13 cellular contexts compared by ENCODE assay signal in genomic region chr7:50145801-50146338, GRCh38. TPM values are rescaled to one million over a fixed set of nuclear protein-coding genes. Genes with fewer than 3 reads are reported as not detected.
DNase-seq lines count a peak whose midpoint lies in the region; ATAC-seq and TF ChIP-seq lines count a peak whose summit lies in the region.
"Had no signal": no experiment of that assay in that cellular context is flagged by ENCODE, and none has a peak within 500 bp of the region (broad histone marks: within the 10 kb centered on the region; RNA-seq: fewer than 3 reads in every experiment).

No MANE protein-coding gene starts in this region.

- peak; percentile 39 for ATAC-seq in GM19043 (IDR thresholded peaks at IDR 0.05; ENCODE audit: low read depth, unreplicated experiment)
- peak; percentile 24 for ATAC-seq in HG02870 (IDR thresholded peaks at IDR 0.05; ENCODE audit: unreplicated experiment)

- H3K27ac ChIP-seq in DOHH2 (ENCODE audit: low read depth, low read length) (peak overlapping the region; percentile 71), OCI-LY7 (ENCODE audit: low read depth, low read length, poor library complexity, severe bottlenecking) (peak overlapping the region; percentile 99), SK-N-SH (ENCODE audit: low read depth in 2 of 2, low read length in 1 of 2) (no peak overlapping the region)
- H3K27ac ChIP-seq: colonic mucosa had no signal

- DNase-seq in OCI-LY7 (ENCODE audit: low spot score) (peak; percentile 82), H7 (no peak), SK-N-SH (no peak), NCI-H524 treated with DMSO at 0.1 percent for 48 hours (lab: John Stamatoyannopoulos, UW) (no peak), MG63 (no peak)
- DNase-seq: AML-193, colonic mucosa, foreskin fibroblast, GF-D8 had no signal

- no TSS peak for BruUV-seq in OCI-LY7 (replicated peaks; lab: Mats Ljungman, UMichigan)

- H3F3A ChIP-seq in DOHH2 (ENCODE audit: control insufficient read depth, insufficient read depth) (peaks cover 30% of the 10 kb centered on the region), SK-N-SH (replicated peaks; ENCODE audit: insufficient read depth) (no peaks in the 10 kb centered on the region)

- WGBS in SK-N-SH (ENCODE audit: low lambda C conversion rate): 8% methylated on average over 2 of the region's 2 CpGs

- H4K20me1 ChIP-seq in DOHH2 (ENCODE audit: control insufficient read depth, insufficient read depth, low read depth, low read length): no peaks in the 10 kb centered on the region
- H4K20me1 ChIP-seq in OCI-LY7 (ENCODE audit: insufficient read depth, low read length): no peaks in the 10 kb centered on the region
- H4K20me1 ChIP-seq in SK-N-SH (ENCODE audit: insufficient read depth): no peaks in the 10 kb centered on the region

- POLR2A ChIA-PET in OCI-LY7 (lab: Charles Lee) (interaction anchor here (0.9 to 12.9 kb wide), 14 partner anchors 9 to 272 kb away, joined by 3 to 293 read pairs (median 4); partner anchors contain the start of gene IKZF1), SK-N-SH (lab: Yijun Ruan, JAX) (no interaction called here)

- intact Hi-C loops in OCI-LY7 (cut with micrococcal nuclease; ENCODE audit: unreplicated experiment): loop anchor here (1.0 to 5.0 kb wide), 2 partner anchors 192 to 206 kb away; no protein-coding TSS in a partner anchor

- H3K36me3 ChIP-seq in DOHH2 (ENCODE audit: control insufficient read depth, low read length) (peaks cover 3% of the 10 kb centered on the region; the same call in 1 of the 2 replicates), OCI-LY7 (ENCODE audit: insufficient read depth, low read length) (no peaks in the 10 kb centered on the region), H7 (replicated peaks; ENCODE audit: control insufficient read depth, insufficient read depth, low read length) (no peaks in the 10 kb centered on the region), SK-N-SH (replicated peaks in 1 of 2; ENCODE audit: control insufficient read depth in 1 of 2, insufficient read depth in 2 of 2, low read length in 1 of 2) (no peaks in the 10 kb centered on the region), MG63 (no peaks in the 10 kb centered on the region)
- H3K36me3 ChIP-seq: colonic mucosa had no signal

- H3K4me1 ChIP-seq in DOHH2 (ENCODE audit: control insufficient read depth, low read length) (peaks cover 95% of the 10 kb centered on the region), OCI-LY7 (ENCODE audit: insufficient read depth, low read length, poor library complexity, severe bottlenecking) (peaks cover 97% of the 10 kb centered on the region), SK-N-SH (ENCODE audit: control insufficient read depth in 1 of 2, insufficient read depth in 2 of 2, low read depth in 1 of 2, low read length in 1 of 2) (no peaks in the 10 kb centered on the region; a peak in 1 of 4 replicates)
- H3K4me1 ChIP-seq: colonic mucosa had no signal

- CTCF ChIA-PET in OCI-LY7 (lab: Charles Lee; ENCODE audit: unreplicated experiment): interaction anchor here (1.3 to 3.5 kb wide), 2 partner anchors 7 to 11 kb away, joined by 5 to 15 read pairs; no protein-coding TSS in a partner anchor
- CTCF ChIA-PET in SK-N-SH (lab: Yijun Ruan, JAX): interaction anchor here (0.7 to 10.1 kb wide), 6 partner anchors 59 to 1015 kb away, joined by 3 to 71 read pairs (median 4); no protein-coding TSS in a partner anchor

- no peak overlapping the region for H3K9ac ChIP-seq in SK-N-SH

- H3K4me2 ChIP-seq in DOHH2 (ENCODE audit: low read length) (peak overlapping the region; percentile 70), OCI-LY7 (ENCODE audit: low read length) (peak overlapping the region; percentile 87), SK-N-SH (no peak overlapping the region)

- H3K4me3 ChIP-seq in DOHH2 (ENCODE audit: low read length): peak overlapping the region; percentile 47
- H3K4me3 ChIP-seq in OCI-LY7 (ENCODE audit: low read depth, low read length, poor library complexity, severe bottlenecking): peak overlapping the region; percentile 52
- H3K4me3 ChIP-seq in H7 (ENCODE audit: insufficient read depth, low read depth, low read length): no peak overlapping the region
- H3K4me3 ChIP-seq in SK-N-SH (ENCODE audit: low read depth in 2 of 2, low read length in 1 of 2): no peak overlapping the region
- H3K4me3 ChIP-seq in MG63: no peak overlapping the region
- H3K4me3 ChIP-seq: colonic mucosa had no signal

- H3K79me2 ChIP-seq in DOHH2 (ENCODE audit: control insufficient read depth, low read length): no peaks in the 10 kb centered on the region
- no peaks in the 10 kb centered on the region for H3K79me2 ChIP-seq in OCI-LY7 (ENCODE audit: insufficient read depth, low read depth, low read length)
- no peaks in the 10 kb centered on the region for H3K79me2 ChIP-seq in SK-N-SH (ENCODE audit: insufficient read depth)

- TF ChIP-seq RAD21 in SK-N-SH (IDR thresholded peaks at IDR 0.05; ENCODE audit: low read length): no peak

- H3K27me3 ChIP-seq in DOHH2 (ENCODE audit: control insufficient read depth, low read length) (no peaks in the 10 kb centered on the region), H7 (ENCODE audit: control insufficient read depth, insufficient read depth, low read length) (no peaks in the 10 kb centered on the region), SK-N-SH (ENCODE audit: insufficient read depth) (no peaks in the 10 kb centered on the region), MG63 (no peaks in the 10 kb centered on the region)
- H3K27me3 ChIP-seq: colonic mucosa had no signal

- TF ChIP-seq EP300 in SK-N-SH (IDR thresholded peaks at IDR 0.05; ENCODE audit: borderline replicate concordance in 1 of 2, low read depth in 1 of 2, low read length in 1 of 2): no peak

- TF ChIP-seq CTCF in DOHH2 (IDR thresholded peaks at IDR 0.05; ENCODE audit: low read depth, low read length, poor library complexity, severe bottlenecking): no peak
- TF ChIP-seq CTCF in OCI-LY7 (conservative IDR thresholded peaks at IDR 0.05; ENCODE audit: low read length): no peak
- TF ChIP-seq CTCF in SK-N-SH (IDR thresholded peaks at IDR 0.05): no peak

- no peaks in the 10 kb centered on the region for H3K9me3 ChIP-seq in DOHH2 (ENCODE audit: control insufficient read depth, insufficient read depth, low read length)
- no peaks in the 10 kb centered on the region for H3K9me3 ChIP-seq in OCI-LY7 (ENCODE audit: low read length)
- H3K9me3 ChIP-seq in SK-N-SH: no peaks in the 10 kb centered on the region
- H3K9me3 ChIP-seq in MG63: no peaks in the 10 kb centered on the region
- H3K9me3 ChIP-seq: colonic mucosa had no signal

- H3K9me2 ChIP-seq in DOHH2 (replicated peaks; ENCODE audit: control insufficient read depth, low read length): no peaks in the 10 kb centered on the region
- no peaks in the 10 kb centered on the region for H3K9me2 ChIP-seq in OCI-LY7 (ENCODE audit: insufficient read depth, low read length)
- no peaks in the 10 kb centered on the region for H3K9me2 ChIP-seq in SK-N-SH

- no peak overlapping the region for H2AFZ ChIP-seq in OCI-LY7 (ENCODE audit: low read length)
- no peak overlapping the region for H2AFZ ChIP-seq in SK-N-SH (ENCODE audit: low read depth)

TF ChIP-seq in SK-N-SH, 30 proteins besides CTCF, POLR2A, EP300 and RAD21 (continues in another document):
- TF ChIP-seq TAF1 (IDR thresholded peaks at IDR 0.05; ENCODE audit: borderline replicate concordance, low read depth, low read length) (no peak), FOXJ3 (CRISPR knock-in tag; IDR thresholded peaks at IDR 0.05) (no peak), IRF3 (IDR thresholded peaks at IDR 0.05; ENCODE audit: low read depth, low read length) (no peak), USF2 (IDR thresholded peaks at IDR 0.05; ENCODE audit: borderline replicate concordance, low read depth, low read length) (no peak), CHD2 (IDR thresholded peaks at IDR 0.05; ENCODE audit: low read length, partially characterized antibody) (no peak), FOSL2 (IDR thresholded peaks at IDR 0.05; ENCODE audit: borderline replicate concordance, low read depth) (no peak), PBX3 (IDR thresholded peaks at IDR 0.05) (no peak), NRF1 (IDR thresholded peaks at IDR 0.05; ENCODE audit: low read depth, low read length) (no peak), POLR2AphosphoS5 (IDR thresholded peaks at IDR 0.05; ENCODE audit: low read depth, low read length) (no peak), TEAD4 (IDR thresholded peaks at IDR 0.05; ENCODE audit: borderline replicate concordance, insufficient read depth) (no peak), MEF2A (IDR thresholded peaks at IDR 0.05; ENCODE audit: borderline replicate concordance, low read depth) (no peak), SMC3 (IDR thresholded peaks at IDR 0.05; ENCODE audit: low read depth, low read length) (no peak)

RNA-seq across cellular contexts. Expression of gene ZPBP, which starts 52.8 kb away (rescaled TPM):
- not detected in 2 replicates for total RNA-seq in OCI-LY7 (2014; rRNA removed; shearing (Covaris generic))
- not detected in 2 replicates for total RNA-seq in OCI-LY7 (2022)
- total RNA-seq in H7 (2014; rRNA removed; shearing (Covaris generic)): not detected in 2 replicates
- polyA plus RNA-seq in SK-N-SH (2012; rRNA removed): not detected in 2 replicates
- not detected in 2 replicates for polyA plus RNA-seq in SK-N-SH (2012; cell fraction: cytosol; rRNA removed)
- polyA plus RNA-seq in SK-N-SH (2012; cell fraction: nucleus; rRNA removed): not detected in 2 replicates
- not detected in 2 replicates for total RNA-seq in MG63 (2014; rRNA removed; shearing (Covaris generic); ENCODE audit: low replicate concordance)
- total RNA-seq: colonic mucosa, pulmonary artery endothelial cell had no signal

Comparison
In these comparisons a context has a peak if more than half of its experiments do, and no peak if none do; other contexts are left out.
1. H3K27ac ChIP-seq: peak in DOHH2 (single experiment) and OCI-LY7 (single experiment); none in SK-N-SH (0 of 2).
2. H3K4me3 ChIP-seq: peak in DOHH2 (single experiment) and OCI-LY7 (single experiment); none in H7 (single experiment), SK-N-SH (0 of 2) and MG63 (single experiment).